ENCODE assay signal across 1 cellular context in genomic region chr14:103546651-103547454, GRCh38.
TF ChIP-seq lines count a peak whose summit lies in the region.

No MANE protein-coding gene starts in this region.

TF ChIP-seq in HEK293, 187 proteins besides CTCF, POLR2A, EP300 and RAD21 (continued from another document):
- TF ChIP-seq ZNF391 (tag by site-specific recombination; IDR thresholded peaks at IDR 0.05; ENCODE audit: borderline replicate concordance, low read depth) (peak; percentile 79; the same call in 1 of the 2 replicates), ZFP69B (tag by site-specific recombination; IDR thresholded peaks at IDR 0.05) (peak; percentile 96), ZFP37 (tag by site-specific recombination; IDR thresholded peaks at IDR 0.05) (0 out of 2 replicates have a peak, but pooled peaks have one; percentile 45), ZNF2 (tag by site-specific recombination; IDR thresholded peaks at IDR 0.05) (peak; percentile 92), ZNF416 (tag by site-specific recombination; IDR thresholded peaks at IDR 0.05) (no peak), ZNF501 (tag by site-specific recombination; IDR thresholded peaks at IDR 0.05) (0 out of 2 replicates have a peak, but pooled peaks have one; percentile 59), ZNF280D (tag by site-specific recombination; IDR thresholded peaks at IDR 0.05) (no peak), SALL2 (tag by site-specific recombination; IDR thresholded peaks at IDR 0.05; ENCODE audit: borderline replicate concordance) (no peak), ZNF654 (tag by site-specific recombination; IDR thresholded peaks at IDR 0.05; ENCODE audit: low read depth) (peak; percentile 97), ZEB2 (tag by site-specific recombination; IDR thresholded peaks at IDR 0.05) (peak; percentile 92; the same call in 1 of the 2 replicates), ZSCAN30 (tag by site-specific recombination; IDR thresholded peaks at IDR 0.05) (no peak), ZNF155 (tag by site-specific recombination; IDR thresholded peaks at IDR 0.05) (no peak), ZNF561 (tag by site-specific recombination; IDR thresholded peaks at IDR 0.05; ENCODE audit: borderline replicate concordance) (no peak), BCL11A (tag by site-specific recombination; IDR thresholded peaks at IDR 0.05; ENCODE audit: low read depth) (0 out of 2 replicates have a peak, but pooled peaks have one; percentile 23), PRDM2 (tag by site-specific recombination; IDR thresholded peaks at IDR 0.05; ENCODE audit: borderline replicate concordance) (peak; percentile 81; the same call in 1 of the 2 replicates), ZNF335 (tag by site-specific recombination; conservative IDR thresholded peaks at IDR 0.05) (peak; percentile 100), ZNF600 (tag by site-specific recombination; IDR thresholded peaks at IDR 0.05) (peak; percentile 95), ZNF404 (tag by site-specific recombination; IDR thresholded peaks at IDR 0.05) (no peak), ZNF518A (tag by site-specific recombination; conservative IDR thresholded peaks at IDR 0.05; ENCODE audit: low read depth) (no peak), OVOL3 (tag by site-specific recombination; IDR thresholded peaks at IDR 0.05) (no peak), REPIN1 (tag by site-specific recombination; IDR thresholded peaks at IDR 0.05; ENCODE audit: low read depth) (0 out of 2 replicates have a peak, but pooled peaks have one; percentile 63), PATZ1 (tag by site-specific recombination; IDR thresholded peaks at IDR 0.05) (peak; percentile 99), SCRT2 (tag by site-specific recombination; IDR thresholded peaks at IDR 0.05) (peak; percentile 58), ZBTB26 (tag by site-specific recombination; optimal IDR thresholded peaks at IDR 0.05) (peak; percentile 20), ZNF121 (tag by site-specific recombination; IDR thresholded peaks at IDR 0.05) (0 out of 2 replicates have a peak, but pooled peaks have one; percentile 33), KLF9 (tag by site-specific recombination; IDR thresholded peaks at IDR 0.05; ENCODE audit: low read depth) (no peak), REST (tag by site-specific recombination; IDR thresholded peaks at IDR 0.05) (0 out of 2 replicates have a peak, but pooled peaks have one; percentile 19), GLIS1 (tag by site-specific recombination; IDR thresholded peaks at IDR 0.05) (peak; percentile 91), ZNF311 (tag by site-specific recombination; IDR thresholded peaks at IDR 0.05; ENCODE audit: borderline replicate concordance) (no peak), BCL11B (tag by site-specific recombination; IDR thresholded peaks at IDR 0.05; ENCODE audit: low read depth) (peak; percentile 24; the same call in 1 of the 2 replicates), KLF17 (tag by site-specific recombination; IDR thresholded peaks at IDR 0.05) (0 out of 2 replicates have a peak, but pooled peaks have one; percentile 61)
